ENCODE assay signal across 20 cellular contexts in the genomic region with DNA sequence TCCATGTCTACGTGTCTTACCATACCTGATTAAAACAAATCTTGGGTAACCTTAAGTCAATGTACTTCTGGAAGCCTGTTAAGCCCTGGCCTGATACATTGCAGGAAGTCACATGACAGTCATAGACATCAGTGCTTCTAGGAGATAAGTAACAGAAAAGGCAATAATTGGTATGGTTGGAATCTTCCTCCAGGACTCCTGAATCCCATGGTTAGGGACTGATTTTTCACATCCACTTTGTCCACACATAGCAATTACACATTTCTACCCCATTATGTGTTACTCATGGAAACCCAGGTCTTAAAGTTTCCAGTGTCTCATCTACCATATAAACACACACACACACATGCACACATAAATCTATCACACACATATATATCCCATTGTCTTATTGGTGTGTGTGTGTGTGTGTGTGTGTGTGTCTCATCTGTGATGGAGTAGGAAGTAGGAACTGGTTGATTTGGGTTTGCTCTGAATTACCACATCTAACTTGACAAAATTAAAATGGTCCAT.
DNase-seq lines count a peak whose midpoint lies in the region; TF ChIP-seq lines count a peak whose summit lies in the region.
"Had no signal": no experiment of that assay in that cellular context is flagged by ENCODE, and none has a peak within 500 bp of the region (broad histone marks: within the 10 kb centered on the region; RNA-seq: fewer than 3 reads in every experiment).

No MANE protein-coding gene starts in this region.

- CTCF ChIA-PET in mammary epithelial cell (lab: Charles Lee; ENCODE audit: low non-redundant PET) = no interaction called here

- no peak overlapping the region for H2AK5ac ChIP-seq in neuronal stem cell (ENCODE audit: low read depth, low read length)

- H3K4me3 ChIP-seq in neuronal stem cell (ENCODE audit: low read length in 2 of 2) = no peak overlapping the region
- H3K4me3 ChIP-seq in mammary epithelial cell (replicated peaks in 1 of 3; ENCODE audit: insufficient read depth in 1 of 3, low read depth in 2 of 3, low read length in 3 of 3) = no peak overlapping the region
- H3K4me3 ChIP-seq: A549, GM12878, left lung, spleen, suprapubic skin had no signal

- H3K9ac ChIP-seq in neuronal stem cell (ENCODE audit: low read depth, low read length, poor library complexity) (no peak overlapping the region), mammary epithelial cell (ENCODE audit: insufficient read depth, low read length) (no peak overlapping the region)
- H3K9ac ChIP-seq: SK-N-SH had no signal

- no peak overlapping the region for H2BK15ac ChIP-seq in neuronal stem cell (ENCODE audit: low read length)

- no peaks in the 10 kb centered on the region for H3K79me1 ChIP-seq in neuronal stem cell (ENCODE audit: low read depth, low read length)

- H2AFZ ChIP-seq in neuronal stem cell (ENCODE audit: low read length) (no peak overlapping the region), mammary epithelial cell (ENCODE audit: low read depth, low read length) (no peak overlapping the region)

- no peak for DNase-seq in activated T-cell treated with anti-CD3 and anti-CD28 coated beads, Interleukin-2, amount 50 U/mL, for 24 hours
- no peak for DNase-seq in activated T-cell treated with anti-CD3 and anti-CD28 coated beads, Interleukin-2, amount 50 U/mL, for 1 hour
- DNase-seq in OCI-M1 (lab: John Stamatoyannopoulos, UW) (peak; percentile 1), neuronal stem cell (ENCODE audit: low spot score) (no peak), DMS114 treated with DMSO at 0.1 percent for 48 hours (lab: John Stamatoyannopoulos, UW; ENCODE audit: unreplicated experiment) (no peak), mammary epithelial cell (no peak), NCI-H2107 treated with DMSO at 0.1 percent for 48 hours (lab: John Stamatoyannopoulos, UW; ENCODE audit: unreplicated experiment) (no peak)
- DNase-seq in activated T-helper 2 cell treated with anti-CD3 and anti-CD28 coated beads, Interferon-gamma antibody, Interleukin-2, Interleukin-4, amounts not matched to agents 10 μg/mL and 5 μg/mL and 100 μg/mL, durations not matched to agents 14 hours and 24 hours and 36 hours (ENCODE audit: low spot score) = no peak
- DNase-seq: activated gamma-delta T cell, C1 segment of cervical spinal cord, left lung, MV-4-11, NCI-H1694 treated with DMSO at 0.1 percent for 48 hours, NCI-H2227 treated with DMSO at 0.1 percent for 48 hours, occipital lobe, SK-N-SH, spleen had no signal

- H3K79me2 ChIP-seq in mammary epithelial cell (ENCODE audit: insufficient read depth, low read length) = no peaks in the 10 kb centered on the region

- H3K9me3 ChIP-seq in neuronal stem cell (replicated peaks in 1 of 2; ENCODE audit: control insufficient read depth in 2 of 2, insufficient read depth in 1 of 2, low read depth in 1 of 2, low read length in 2 of 2) = no peaks in the 10 kb centered on the region
- H3K9me3 ChIP-seq in mammary epithelial cell (replicated peaks; ENCODE audit: insufficient read depth, low read length) = no peaks in the 10 kb centered on the region
- H3K9me3 ChIP-seq: A549, left lung, SK-N-SH, spleen, suprapubic skin had no signal

- H3K4me1 ChIP-seq in neuronal stem cell (ENCODE audit: control insufficient read depth in 2 of 2, insufficient read depth in 1 of 2, low read depth in 1 of 2, low read length in 2 of 2) (no peaks in the 10 kb centered on the region), mammary epithelial cell (ENCODE audit: insufficient read depth, low read length) (no peaks in the 10 kb centered on the region)
- H3K4me1 ChIP-seq: A549, left lung, spleen, suprapubic skin had no signal

- H3K4me3 Mint-ChIP-seq in activated T-cell treated with anti-CD3 and anti-CD28 coated beads, Interleukin-2, amount 50 U/mL, for 24 hours = peak overlapping the region; percentile 18
- H3K4me3 Mint-ChIP-seq in activated T-helper 2 cell treated with anti-CD3 and anti-CD28 coated beads, Interferon-gamma antibody, Interleukin-2, Interleukin-4, amounts not matched to agents 10 μg/mL and 5 μg/mL and 100 μg/mL, durations not matched to agents 14 hours and 24 hours and 36 hours (ENCODE audit: low read depth) = peak overlapping the region; percentile 28

- H3K36me3 ChIP-seq in neuronal stem cell (replicated peaks in 1 of 2; ENCODE audit: control insufficient read depth in 2 of 2, insufficient read depth in 2 of 2, low read length in 2 of 2) (no peaks in the 10 kb centered on the region), mammary epithelial cell (ENCODE audit: insufficient read depth, low read length) (no peaks in the 10 kb centered on the region)
- H3K36me3 ChIP-seq: left lung, spleen, suprapubic skin had no signal

- in situ Hi-C loops in mammary epithelial cell (cut with MboI; ENCODE audit: low sequenced_read_pairs in 2 of 2) = no loop called here

- H4K91ac ChIP-seq in neuronal stem cell (ENCODE audit: low read depth, low read length, poor library complexity) = peak overlapping the region; percentile 33

- no peaks in the 10 kb centered on the region for H3K27me3 Mint-ChIP-seq in activated T-cell treated with anti-CD3 and anti-CD28 coated beads, Interleukin-2, amount 50 U/mL, for 24 hours
- H3K27me3 Mint-ChIP-seq in activated T-helper 2 cell treated with anti-CD3 and anti-CD28 coated beads, Interferon-gamma antibody, Interleukin-2, Interleukin-4, amounts not matched to agents 10 μg/mL and 5 μg/mL and 100 μg/mL, durations not matched to agents 14 hours and 24 hours and 36 hours (ENCODE audit: low read depth) = no peaks in the 10 kb centered on the region

- peaks cover 4% of the 10 kb centered on the region for H3K36me3 Mint-ChIP-seq in activated T-cell treated with anti-CD3 and anti-CD28 coated beads, Interleukin-2, amount 50 U/mL, for 24 hours (ENCODE audit: low read depth)
- H3K36me3 Mint-ChIP-seq in activated T-helper 2 cell treated with anti-CD3 and anti-CD28 coated beads, Interferon-gamma antibody, Interleukin-2, Interleukin-4, amounts not matched to agents 10 μg/mL and 5 μg/mL and 100 μg/mL, durations not matched to agents 14 hours and 24 hours and 36 hours (ENCODE audit: low read depth) = peaks cover 40% of the 10 kb centered on the region

- BruUV-seq in mammary epithelial cell (replicated peaks; lab: Mats Ljungman, UMichigan) = no TSS peak

- H3K27me3 ChIP-seq in neuronal stem cell (ENCODE audit: control insufficient read depth in 3 of 3, insufficient read depth in 3 of 3, low read depth in 1 of 3, low read length in 3 of 3) (no peaks in the 10 kb centered on the region), mammary epithelial cell (ENCODE audit: insufficient read depth, low read length) (peaks cover 3% of the 10 kb centered on the region)
- H3K27me3 ChIP-seq: left lung, spleen, suprapubic skin had no signal

- no peaks in the 10 kb centered on the region for H4K20me1 ChIP-seq in mammary epithelial cell (ENCODE audit: insufficient read depth, low read length)

- peaks cover 39% of the 10 kb centered on the region for H3K4me1 Mint-ChIP-seq in activated T-cell treated with anti-CD3 and anti-CD28 coated beads, Interleukin-2, amount 50 U/mL, for 24 hours (ENCODE audit: low read depth)
- H3K4me1 Mint-ChIP-seq in activated T-helper 2 cell treated with anti-CD3 and anti-CD28 coated beads, Interferon-gamma antibody, Interleukin-2, Interleukin-4, amounts not matched to agents 10 μg/mL and 5 μg/mL and 100 μg/mL, durations not matched to agents 14 hours and 24 hours and 36 hours (ENCODE audit: low read depth) = peaks cover 50% of the 10 kb centered on the region

- H3K18ac ChIP-seq in neuronal stem cell (ENCODE audit: low read length) = no peak overlapping the region

- no peak overlapping the region for H2BK5ac ChIP-seq in neuronal stem cell (ENCODE audit: low read length)

- no peak overlapping the region for H3K23ac ChIP-seq in neuronal stem cell (ENCODE audit: low read depth, low read length, poor library complexity)

- no peak overlapping the region for H3K4ac ChIP-seq in neuronal stem cell (ENCODE audit: low read length)

- H4K8ac ChIP-seq in neuronal stem cell (ENCODE audit: low read depth, low read length) = no peak overlapping the region

- H3K14ac ChIP-seq in neuronal stem cell (ENCODE audit: low read length) = no peak overlapping the region

- no peak overlapping the region for H2BK120ac ChIP-seq in neuronal stem cell (ENCODE audit: low read depth, low read length)

- no peak overlapping the region for H3K4me2 ChIP-seq in neuronal stem cell (ENCODE audit: insufficient read depth, low read length, poor library complexity, severe bottlenecking)
- no peak overlapping the region for H3K4me2 ChIP-seq in mammary epithelial cell (ENCODE audit: insufficient read depth, low read depth, low read length)
- H3K4me2 ChIP-seq: A549, SK-N-SH had no signal

- H3K27ac Mint-ChIP-seq in activated T-cell treated with anti-CD3 and anti-CD28 coated beads, Interleukin-2, amount 50 U/mL, for 24 hours = peak overlapping the region; percentile 85
- H3K27ac Mint-ChIP-seq in activated T-helper 2 cell treated with anti-CD3 and anti-CD28 coated beads, Interferon-gamma antibody, Interleukin-2, Interleukin-4, amounts not matched to agents 10 μg/mL and 5 μg/mL and 100 μg/mL, durations not matched to agents 14 hours and 24 hours and 36 hours = peak overlapping the region; percentile 86

- TF ChIP-seq CTCF in mammary epithelial cell (conservative IDR thresholded peaks at IDR 0.05 in 1 of 2, IDR thresholded peaks at IDR 0.05 in 1 of 2; ENCODE audit: extremely low read depth in 1 of 2, insufficient read depth in 1 of 2, low read depth in 1 of 2, low read length in 2 of 2) = no peak

- H3K27ac ChIP-seq in neuronal stem cell (replicated peaks; ENCODE audit: low read length) = no peak overlapping the region
- H3K27ac ChIP-seq in mammary epithelial cell (ENCODE audit: insufficient read depth, low read depth, low read length) = no peak overlapping the region
- H3K27ac ChIP-seq: A549, left lung, spleen, suprapubic skin had no signal

- WGBS in neuronal stem cell (ENCODE audit: extremely low coverage in 2 of 2, insufficient read length in 2 of 2, insufficient replicate concordance in 1 of 2), 2 donors = no CpG with 5 or more reads among the region's 1 CpG
- 82% methylated on average over 1 of the region's 1 CpG for WGBS in mammary epithelial cell (ENCODE audit: low coverage, missing lambda C conversion rate)

- dilution Hi-C loops in mammary epithelial cell (cut with HindIII; ENCODE audit: low sequenced_read_pairs) = no loop called here

- intact Hi-C loops in activated T-helper 2 cell treated with anti-CD3 and anti-CD28 coated beads, Interferon-gamma antibody, Interleukin-2, Interleukin-4, amounts not matched to agents 10 μg/mL and 5 μg/mL and 100 μg/mL, durations not matched to agents 14 hours and 24 hours and 36 hours (cut with micrococcal nuclease) = loop anchor here (1.0 kb wide), 1 partner anchor 10 kb away; no protein-coding TSS in a partner anchor
- intact Hi-C loops in mammary epithelial cell (cut with micrococcal nuclease) = no loop called here

- no peak overlapping the region for H2BK12ac ChIP-seq in neuronal stem cell (ENCODE audit: low read length)

- peaks cover 9% of the 10 kb centered on the region for H3K9me3 Mint-ChIP-seq in activated T-cell treated with anti-CD3 and anti-CD28 coated beads, Interleukin-2, amount 50 U/mL, for 24 hours
- H3K9me3 Mint-ChIP-seq in activated T-helper 2 cell treated with anti-CD3 and anti-CD28 coated beads, Interferon-gamma antibody, Interleukin-2, Interleukin-4, amounts not matched to agents 10 μg/mL and 5 μg/mL and 100 μg/mL, durations not matched to agents 14 hours and 24 hours and 36 hours = peaks cover 46% of the 10 kb centered on the region
